In genomic region chr12:48514728-48515127, GRCh38 we compare ENCODE assay signal across 10 cellular contexts. TPM values are rescaled to one million over a fixed set of nuclear protein-coding genes. Genes with fewer than 3 reads are reported as not detected.
"Had no signal": no experiment of that assay in that cellular context is flagged by ENCODE, and none has a peak within 500 bp of the region (broad histone marks: within the 10 kb centered on the region; RNA-seq: fewer than 3 reads in every experiment).

No MANE protein-coding gene starts in this region.

- ATAC-seq: HepG2 had no signal

- H3K27ac Mint-ChIP-seq: IgD-negative memory B cell had no signal

- H3K4me2 ChIP-seq: KMS-11 had no signal

- H3K27me3 Mint-ChIP-seq: IgD-negative memory B cell had no signal

- DNase-seq: IMR-90, KBM-7, KG1 had no signal

- FAIRE-seq: HepG2, HTR-8/SVneo had no signal

- H3K27ac ChIP-seq: HL-60, KMS-11 had no signal

- H3K9ac ChIP-seq: KMS-11 had no signal

- H3K4me1 Mint-ChIP-seq: IgD-negative memory B cell had no signal

RNA-seq across cellular contexts. Expression of gene OR8S1, which starts 10.7 kb away (rescaled TPM):
- total RNA-seq: HepG2, HT-29, HT1080, IMR-90 had no signal
- polyA plus RNA-seq: HepG2, IgD-negative memory B cell, IMR-90 had no signal

RNA-seq across cellular contexts. Expression of gene C12orf54, which starts 32.4 kb away (rescaled TPM):
- total RNA-seq: HepG2, HT-29, HT1080, IMR-90 had no signal
- polyA plus RNA-seq: HepG2, IgD-negative memory B cell, IMR-90 had no signal

RNA-seq across cellular contexts. Expression of gene ANP32D, which starts 42.4 kb away (rescaled TPM):
- total RNA-seq: HepG2, HT-29, HT1080, IMR-90 had no signal
- polyA plus RNA-seq: HepG2, IgD-negative memory B cell, IMR-90 had no signal

RNA-seq across cellular contexts. Expression of gene LALBA, which starts 55.1 kb away (rescaled TPM):
- total RNA-seq: HepG2, HT-29, HT1080, IMR-90 had no signal
- polyA plus RNA-seq: HepG2, IgD-negative memory B cell, IMR-90 had no signal
